ENCODE assay signal across 17 cellular contexts in genomic region chr15:38374477-38374876, GRCh38.
"Had no signal": no experiment of that assay in that cellular context is flagged by ENCODE, and none has a peak within 500 bp of the region (broad histone marks: within the 10 kb centered on the region; RNA-seq: fewer than 3 reads in every experiment).

No MANE protein-coding gene starts in this region.

- H3K27me3 ChIP-seq: dorsolateral prefrontal cortex, pancreas, SJSA1, tibial artery had no signal

- H3K27ac ChIP-seq: dorsolateral prefrontal cortex, lower lobe of right lung, pancreas, SJSA1, tibial artery had no signal

- H3K9me3 ChIP-seq: lower lobe of right lung, pancreas, SJSA1, tibial artery had no signal

- H3K4me3 ChIP-seq: dorsolateral prefrontal cortex, lower lobe of right lung, pancreas, SJSA1, skin epidermis, tibial artery had no signal

- H3K36me3 ChIP-seq: lower lobe of right lung, pancreas, SJSA1, tibial artery had no signal

- DNase-seq: activated CD4-positive, alpha-beta T cell treated with anti-CD3 and anti-CD28 coated beads, Interleukin-2, amount 10 ng/mL, durations not matched to agents 7 days and 5 days; activated naive CD4-positive, alpha-beta T cell; activated naive CD8-positive, alpha-beta T cell treated with anti-CD3 and anti-CD28 coated beads, Interleukin-2, amount 10 ng/mL, durations not matched to agents 7 days and 5 days; anterior cingulate cortex; dorsolateral prefrontal cortex; endodermal cell; erythroblast; foreskin fibroblast; immature natural killer cell; lower lobe of right lung; pancreas; stimulated activated CD4-positive, alpha-beta T cell treated with anti-CD3 and anti-CD28 coated beads, Interleukin-4, amount 100 ng/mL, for 24 hours; stimulated activated naive CD4-positive, alpha-beta T cell; SW 1271; tibial artery had no signal
